ENCODE assay signal across 1 cellular context in the genomic region with DNA sequence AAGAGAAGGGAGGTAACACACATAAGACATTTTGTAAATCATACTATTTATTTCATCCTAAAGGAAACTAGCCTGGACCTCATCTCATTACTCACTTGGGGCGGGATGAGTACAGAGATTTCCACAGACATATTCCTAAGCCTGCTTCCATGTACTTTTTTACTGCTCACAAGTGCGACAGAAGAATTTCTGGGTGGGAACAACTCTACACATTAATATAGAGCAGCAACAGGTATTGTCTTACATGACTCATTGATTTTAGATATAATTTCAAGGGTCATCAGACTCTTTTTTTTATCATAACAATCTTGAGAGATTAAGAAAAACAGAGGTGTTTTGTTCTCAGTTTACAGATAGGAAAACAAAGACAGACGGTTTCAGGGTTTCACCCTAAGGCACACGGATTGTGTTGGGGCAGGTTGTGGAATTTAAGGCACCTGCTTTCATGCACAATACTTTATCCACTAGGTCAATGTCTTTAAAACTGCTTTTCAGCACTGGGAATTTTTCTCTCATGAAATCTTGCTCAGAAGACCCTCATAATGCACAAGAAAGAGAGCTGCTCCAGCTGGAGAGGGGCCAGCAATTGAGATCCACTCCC.
TF ChIP-seq lines count a peak whose summit lies in the region.

No MANE protein-coding gene starts in this region.

TF ChIP-seq in SK-N-SH, 30 proteins besides CTCF, POLR2A, EP300 and RAD21:
- no peak for TF ChIP-seq MXI1 (IDR thresholded peaks at IDR 0.05; ENCODE audit: low read depth, low read length)
- TF ChIP-seq, protein P1, sequence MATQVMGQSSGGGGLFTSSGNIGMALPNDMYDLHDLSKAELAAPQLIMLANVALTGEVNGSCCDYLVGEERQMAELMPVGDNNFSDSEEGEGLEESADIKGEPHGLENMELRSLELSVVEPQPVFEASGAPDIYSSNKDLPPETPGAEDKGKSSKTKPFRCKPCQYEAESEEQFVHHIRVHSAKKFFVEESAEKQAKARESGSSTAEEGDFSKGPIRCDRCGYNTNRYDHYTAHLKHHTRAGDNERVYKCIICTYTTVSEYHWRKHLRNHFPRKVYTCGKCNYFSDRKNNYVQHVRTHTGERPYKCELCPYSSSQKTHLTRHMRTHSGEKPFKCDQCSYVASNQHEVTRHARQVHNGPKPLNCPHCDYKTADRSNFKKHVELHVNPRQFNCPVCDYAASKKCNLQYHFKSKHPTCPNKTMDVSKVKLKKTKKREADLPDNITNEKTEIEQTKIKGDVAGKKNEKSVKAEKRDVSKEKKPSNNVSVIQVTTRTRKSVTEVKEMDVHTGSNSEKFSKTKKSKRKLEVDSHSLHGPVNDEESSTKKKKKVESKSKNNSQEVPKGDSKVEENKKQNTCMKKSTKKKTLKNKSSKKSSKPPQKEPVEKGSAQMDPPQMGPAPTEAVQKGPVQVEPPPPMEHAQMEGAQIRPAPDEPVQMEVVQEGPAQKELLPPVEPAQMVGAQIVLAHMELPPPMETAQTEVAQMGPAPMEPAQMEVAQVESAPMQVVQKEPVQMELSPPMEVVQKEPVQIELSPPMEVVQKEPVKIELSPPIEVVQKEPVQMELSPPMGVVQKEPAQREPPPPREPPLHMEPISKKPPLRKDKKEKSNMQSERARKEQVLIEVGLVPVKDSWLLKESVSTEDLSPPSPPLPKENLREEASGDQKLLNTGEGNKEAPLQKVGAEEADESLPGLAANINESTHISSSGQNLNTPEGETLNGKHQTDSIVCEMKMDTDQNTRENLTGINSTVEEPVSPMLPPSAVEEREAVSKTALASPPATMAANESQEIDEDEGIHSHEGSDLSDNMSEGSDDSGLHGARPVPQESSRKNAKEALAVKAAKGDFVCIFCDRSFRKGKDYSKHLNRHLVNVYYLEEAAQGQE (IDR thresholded peaks at IDR 0.05; ENCODE audit: low read depth, low read length) = no peak
- no peak for TF ChIP-seq GATA2 (CRISPR knock-in tag; IDR thresholded peaks at IDR 0.05)
- TF ChIP-seq FOSL2 (IDR thresholded peaks at IDR 0.05; ENCODE audit: borderline replicate concordance, low read depth) = no peak
- TF ChIP-seq TEAD4 (IDR thresholded peaks at IDR 0.05; ENCODE audit: borderline replicate concordance, insufficient read depth) = no peak
- TF ChIP-seq TAF1 (IDR thresholded peaks at IDR 0.05; ENCODE audit: borderline replicate concordance, low read depth, low read length) = no peak
- TF ChIP-seq, protein P2, sequence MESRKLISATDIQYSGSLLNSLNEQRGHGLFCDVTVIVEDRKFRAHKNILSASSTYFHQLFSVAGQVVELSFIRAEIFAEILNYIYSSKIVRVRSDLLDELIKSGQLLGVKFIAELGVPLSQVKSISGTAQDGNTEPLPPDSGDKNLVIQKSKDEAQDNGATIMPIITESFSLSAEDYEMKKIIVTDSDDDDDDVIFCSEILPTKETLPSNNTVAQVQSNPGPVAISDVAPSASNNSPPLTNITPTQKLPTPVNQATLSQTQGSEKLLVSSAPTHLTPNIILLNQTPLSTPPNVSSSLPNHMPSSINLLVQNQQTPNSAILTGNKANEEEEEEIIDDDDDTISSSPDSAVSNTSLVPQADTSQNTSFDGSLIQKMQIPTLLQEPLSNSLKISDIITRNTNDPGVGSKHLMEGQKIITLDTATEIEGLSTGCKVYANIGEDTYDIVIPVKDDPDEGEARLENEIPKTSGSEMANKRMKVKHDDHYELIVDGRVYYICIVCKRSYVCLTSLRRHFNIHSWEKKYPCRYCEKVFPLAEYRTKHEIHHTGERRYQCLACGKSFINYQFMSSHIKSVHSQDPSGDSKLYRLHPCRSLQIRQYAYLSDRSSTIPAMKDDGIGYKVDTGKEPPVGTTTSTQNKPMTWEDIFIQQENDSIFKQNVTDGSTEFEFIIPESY (IDR thresholded peaks at IDR 0.05; ENCODE audit: borderline replicate concordance, low read depth) = no peak
- no peak for TF ChIP-seq JUND (IDR thresholded peaks at IDR 0.05)
- no peak for TF ChIP-seq NRF1 (IDR thresholded peaks at IDR 0.05; ENCODE audit: low read depth, low read length)
- TF ChIP-seq, protein P3, sequence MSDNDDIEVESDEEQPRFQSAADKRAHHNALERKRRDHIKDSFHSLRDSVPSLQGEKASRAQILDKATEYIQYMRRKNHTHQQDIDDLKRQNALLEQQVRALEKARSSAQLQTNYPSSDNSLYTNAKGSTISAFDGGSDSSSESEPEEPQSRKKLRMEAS (IDR thresholded peaks at IDR 0.05; ENCODE audit: low read depth) = no peak
